Comparison of ENCODE assay signal across 15 cellular contexts in the genomic region with DNA sequence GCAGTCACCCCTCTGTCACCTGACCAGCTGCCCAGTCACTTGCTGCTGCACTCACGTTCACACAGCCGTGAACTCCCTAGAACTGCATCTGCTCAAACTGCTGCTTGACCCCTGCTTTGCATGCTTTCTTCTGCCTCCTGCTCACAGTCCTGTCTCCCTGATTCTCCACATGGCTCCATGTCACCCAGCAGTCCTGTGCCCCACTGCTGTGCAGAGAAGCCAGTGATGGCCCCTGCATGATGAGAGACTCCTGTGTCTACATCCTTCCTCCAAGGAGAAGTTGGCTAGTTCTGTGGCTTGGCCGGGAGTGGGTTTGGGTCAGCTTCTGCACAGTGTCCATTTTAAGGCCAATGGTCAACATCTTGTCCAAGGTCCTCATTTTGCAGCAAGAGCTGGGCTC.
DNase-seq lines count a peak whose midpoint lies in the region; ATAC-seq and TF ChIP-seq lines count a peak whose summit lies in the region.
"Had no signal": no experiment of that assay in that cellular context is flagged by ENCODE, and none has a peak within 500 bp of the region (broad histone marks: within the 10 kb centered on the region; RNA-seq: fewer than 3 reads in every experiment).

No MANE protein-coding gene starts in this region.

- CTCF ChIA-PET in IMR-90 (lab: Yijun Ruan, JAX) = no interaction called here

- H3K27ac Mint-ChIP-seq in glutamatergic neuron (ENCODE audit: unreplicated experiment) = peak overlapping the region; percentile 26
- H3K27ac Mint-ChIP-seq: CD4-positive, alpha-beta T cell had no signal

- peaks cover 28% of the 10 kb centered on the region for H3K4me1 Mint-ChIP-seq in glutamatergic neuron (ENCODE audit: low read depth, unreplicated experiment)

- H2BK15ac ChIP-seq in IMR-90 (ENCODE audit: low read depth, low read length) = no peak overlapping the region
- H2BK15ac ChIP-seq in neuronal stem cell (ENCODE audit: low read length) = no peak overlapping the region

- ATAC-seq in IMR-90 (ENCODE audit: low read depth) (no peak), GM19324 (IDR thresholded peaks at IDR 0.05; ENCODE audit: low FRiP score, unreplicated experiment) (no peak), HG03135 (IDR thresholded peaks at IDR 0.05; ENCODE audit: unreplicated experiment) (no peak)

- dilution Hi-C loops in IMR-90 (cut with HindIII; ENCODE audit: low sequenced_read_pairs, unreplicated experiment) = no loop called here

- peaks cover 28% of the 10 kb centered on the region for H3K4me1 ChIP-seq in IMR-90 (ENCODE audit: control insufficient read depth, insufficient read depth, low read length)
- H3K4me1 ChIP-seq in neuronal stem cell (ENCODE audit: control insufficient read depth in 2 of 2, insufficient read depth in 1 of 2, low read depth in 1 of 2, low read length in 2 of 2) = peaks cover 9 to 21% of the 10 kb centered on the region in 2 donors
- H3K4me1 ChIP-seq: Caco-2, HAP-1 had no signal

- H3K9me3 Mint-ChIP-seq in glutamatergic neuron (ENCODE audit: unreplicated experiment) = peaks cover 6% of the 10 kb centered on the region
- H3K9me3 Mint-ChIP-seq: CD4-positive, alpha-beta T cell had no signal

- H3K9ac ChIP-seq in IMR-90 (ENCODE audit: low read depth, low read length) = no peak overlapping the region
- no peak overlapping the region for H3K9ac ChIP-seq in neuronal stem cell (ENCODE audit: low read depth, low read length, poor library complexity)
- H3K9ac ChIP-seq: GM23248, KMS-11 had no signal

- H4K8ac ChIP-seq in IMR-90 (ENCODE audit: low read depth in 2 of 2, low read length in 2 of 2) (no peak overlapping the region; a peak in 1 of 4 replicates), neuronal stem cell (ENCODE audit: low read depth, low read length) (no peak overlapping the region)

- no peak overlapping the region for H2BK20ac ChIP-seq in IMR-90 (ENCODE audit: low read depth, low read length)

- TF ChIP-seq RAD21 in IMR-90 (IDR thresholded peaks at IDR 0.05; ENCODE audit: low read length) = no peak

- peaks cover 51% of the 10 kb centered on the region for H4K20me1 ChIP-seq in IMR-90 (ENCODE audit: insufficient read depth, low read length)

- DNase-seq in IMR-90 (no peak), glutamatergic neuron (no peak), neuronal stem cell (ENCODE audit: low spot score) (no peak), ACHN (no peak)
- DNase-seq in activated CD4-positive, alpha-beta T cell treated with anti-CD3 and anti-CD28 coated beads, Interleukin-2, amount 50 U/mL, for 1 hour = no peak
- DNase-seq: AML-193; Caco-2; CD4-positive, alpha-beta T cell; GDM1; GM23248 had no signal

- peak overlapping the region; percentile 57 for H2AK9ac ChIP-seq in IMR-90 (replicated peaks; ENCODE audit: low read depth, low read length, poor library complexity)

- H3K27me3 ChIP-seq in IMR-90 (ENCODE audit: control insufficient read depth, insufficient read depth, low read length) = no peaks in the 10 kb centered on the region
- H3K27me3 ChIP-seq in neuronal stem cell (ENCODE audit: control insufficient read depth in 3 of 3, insufficient read depth in 3 of 3, low read depth in 1 of 3, low read length in 3 of 3) = no peaks in the 10 kb centered on the region

- no peak overlapping the region; the same call in 1 of the 2 replicates for H3K4ac ChIP-seq in IMR-90 (ENCODE audit: low read depth, low read length)
- H3K4ac ChIP-seq in neuronal stem cell (ENCODE audit: low read length) = no peak overlapping the region

- H2AFZ ChIP-seq in IMR-90 (replicated peaks; ENCODE audit: low read length, poor library complexity) (no peak overlapping the region), neuronal stem cell (ENCODE audit: low read length) (no peak overlapping the region)
- H2AFZ ChIP-seq: GM23248 had no signal

- H3K9me3 ChIP-seq in IMR-90 (ENCODE audit: control insufficient read depth, insufficient read depth, low read length) (no peaks in the 10 kb centered on the region), neuronal stem cell (replicated peaks in 1 of 2; ENCODE audit: control insufficient read depth in 2 of 2, insufficient read depth in 1 of 2, low read depth in 1 of 2, low read length in 2 of 2) (no peaks in the 10 kb centered on the region)
- H3K9me3 ChIP-seq: Caco-2, HAP-1 had no signal

- BruUV-seq in IMR-90 (replicated peaks; lab: Mats Ljungman, UMichigan) = no TSS peak

- 83% methylated on average over 3 of the region's 3 CpGs; no CpG with 5 or more reads in 1 of the 2 experiments for WGBS in IMR-90 (ENCODE audit: extremely low coverage in 2 of 2, insufficient read length in 1 of 2), 2 experiments
- WGBS in neuronal stem cell (ENCODE audit: extremely low coverage in 2 of 2, insufficient read length in 2 of 2, insufficient replicate concordance in 1 of 2), 2 donors = no CpG with 5 or more reads among the region's 3 CpGs

- H3K36me3 Mint-ChIP-seq in glutamatergic neuron (ENCODE audit: unreplicated experiment) = peaks cover 10% of the 10 kb centered on the region

- H3K4me3 Mint-ChIP-seq in glutamatergic neuron (ENCODE audit: unreplicated experiment) = no peak overlapping the region
- H3K4me3 Mint-ChIP-seq: CD4-positive, alpha-beta T cell had no signal

- TF ChIP-seq CTCF in IMR-90 (conservative IDR thresholded peaks at IDR 0.05; ENCODE audit: low read depth, low read length) (no peak), glutamatergic neuron (IDR thresholded peaks at IDR 0.05; ENCODE audit: partially characterized antibody, unreplicated experiment) (no peak)

- H3K4me2 ChIP-seq in IMR-90 (ENCODE audit: low read depth, low read length) (no peak overlapping the region), neuronal stem cell (ENCODE audit: insufficient read depth, low read length, poor library complexity, severe bottlenecking) (no peak overlapping the region)
- H3K4me2 ChIP-seq: KMS-11 had no signal

- no peak overlapping the region for H2BK12ac ChIP-seq in neuronal stem cell (ENCODE audit: low read length)

- H2BK120ac ChIP-seq in IMR-90 (ENCODE audit: low read depth, low read length) (no peak overlapping the region), neuronal stem cell (ENCODE audit: low read depth, low read length) (no peak overlapping the region)

- TF ChIP-seq POLR2A in IMR-90 (IDR thresholded peaks at IDR 0.05; ENCODE audit: low read depth, low read length) = no peak

- intact Hi-C loops in IMR-90 (cut with micrococcal nuclease) = no loop called here

- peak overlapping the region; percentile 4; the same call in 1 of the 2 replicates for H2AK5ac ChIP-seq in IMR-90 (ENCODE audit: low read depth, low read length)
- no peak overlapping the region for H2AK5ac ChIP-seq in neuronal stem cell (ENCODE audit: low read depth, low read length)

- H4K5ac ChIP-seq in IMR-90 (ENCODE audit: low read depth, low read length) = no peak overlapping the region

- H3K9me1 ChIP-seq in IMR-90 (ENCODE audit: insufficient read depth, low read length) = peaks cover 54% of the 10 kb centered on the region

- H3K36me3 ChIP-seq in IMR-90 (ENCODE audit: control insufficient read depth, insufficient read depth, low read length) (peaks cover 8% of the 10 kb centered on the region; the same call in 1 of the 2 replicates), neuronal stem cell (replicated peaks in 1 of 2; ENCODE audit: control insufficient read depth in 2 of 2, insufficient read depth in 2 of 2, low read length in 2 of 2) (no peaks in the 10 kb centered on the region)
- H3K36me3 ChIP-seq: HAP-1 had no signal

- H4K91ac ChIP-seq in IMR-90 (ENCODE audit: insufficient read depth, low read depth, low read length) (no peak overlapping the region), neuronal stem cell (ENCODE audit: low read depth, low read length, poor library complexity) (no peak overlapping the region)

- no peak overlapping the region for H2BK5ac ChIP-seq in IMR-90 (ENCODE audit: low read depth, low read length, poor library complexity, severe bottlenecking)
- no peak overlapping the region for H2BK5ac ChIP-seq in neuronal stem cell (ENCODE audit: low read length)

- H3K14ac ChIP-seq in IMR-90 (replicated peaks; ENCODE audit: low read depth, low read length) (peak overlapping the region; percentile 44; the same call in 1 of the 2 replicates), neuronal stem cell (ENCODE audit: low read length) (peak overlapping the region; percentile 15)

- H3K4me3 ChIP-seq in IMR-90 (ENCODE audit: insufficient read depth, low read depth, low read length) (no peak overlapping the region), neuronal stem cell (ENCODE audit: low read length in 2 of 2) (no peak overlapping the region)
- H3K4me3 ChIP-seq: GM23248, HAP-1 had no signal

- no peak overlapping the region for H3K56ac ChIP-seq in IMR-90 (ENCODE audit: extremely low read depth, insufficient read depth, low read length)

- H3K23ac ChIP-seq in IMR-90 (ENCODE audit: low read depth, low read length) (peak overlapping the region; percentile 53; the same call in 1 of the 2 replicates), neuronal stem cell (ENCODE audit: low read depth, low read length, poor library complexity) (peak overlapping the region; percentile 49)

- H3K79me1 ChIP-seq in IMR-90 (ENCODE audit: low read depth in 1 of 2, low read length in 2 of 2) (peaks cover 26 to 95% of the 10 kb centered on the region in 2 experiments), neuronal stem cell (ENCODE audit: low read depth, low read length) (no peaks in the 10 kb centered on the region)

- in situ Hi-C loops in IMR-90 (cut with MboI; ENCODE audit: low sequenced_read_pairs) (no loop called here), ACHN (cut with HindIII; ENCODE audit: low pct_ligation_motif_present, low pct_unique_long_range_greater_than_20kb, low sequenced_read_pairs) (no loop called here)

- no peak overlapping the region for H3K18ac ChIP-seq in IMR-90 (ENCODE audit: low read depth, low read length)
- H3K18ac ChIP-seq in neuronal stem cell (ENCODE audit: low read length) = peak overlapping the region; percentile 8

- peaks cover 16% of the 10 kb centered on the region for H3K27me3 Mint-ChIP-seq in glutamatergic neuron (ENCODE audit: unreplicated experiment)
- H3K27me3 Mint-ChIP-seq: CD4-positive, alpha-beta T cell had no signal

- H3K27ac ChIP-seq in IMR-90 (ENCODE audit: insufficient read depth, low read length) (no peak overlapping the region), neuronal stem cell (replicated peaks; ENCODE audit: low read length) (no peak overlapping the region)
- H3K27ac ChIP-seq: C4-2B, GM23248, KMS-11 had no signal

- POLR2A ChIA-PET in IMR-90 (lab: Charles Lee; ENCODE audit: unreplicated experiment) = no interaction called here

TF ChIP-seq in IMR-90, 13 proteins besides CTCF, POLR2A, EP300 and RAD21 (continues in another document):
- TF ChIP-seq RFX5 (IDR thresholded peaks at IDR 0.05; ENCODE audit: low read depth, low read length) = no peak
- TF ChIP-seq FOS (IDR thresholded peaks at IDR 0.05; ENCODE audit: low read depth, low read length) = no peak
- no peak for TF ChIP-seq NFE2L2 (IDR thresholded peaks at IDR 0.05; ENCODE audit: low read depth, low read length)
- no peak for TF ChIP-seq MAZ (IDR thresholded peaks at IDR 0.05; ENCODE audit: borderline replicate concordance, low read depth, low read length)
- TF ChIP-seq SMC3 (IDR thresholded peaks at IDR 0.05; ENCODE audit: low read depth, low read length) = no peak
- TF ChIP-seq MXI1 (IDR thresholded peaks at IDR 0.05; ENCODE audit: borderline replicate concordance, low read depth, low read length) = no peak
- no peak for TF ChIP-seq CHD1 (IDR thresholded peaks at IDR 0.05; ENCODE audit: low read depth, low read length)
- no peak for TF ChIP-seq CEBPB (IDR thresholded peaks at IDR 0.05; ENCODE audit: low read depth, low read length)
